ENCODE assay signal across 8 cellular contexts in genomic region chr15:44713006-44713966, GRCh38. TPM values are rescaled to one million over a fixed set of nuclear protein-coding genes. Genes with fewer than 3 reads are reported as not detected.
DNase-seq lines count a peak whose midpoint lies in the region; ATAC-seq and TF ChIP-seq lines count a peak whose summit lies in the region.

No MANE protein-coding gene starts in this region.

- no peak for ATAC-seq in activated T-cell treated with anti-CD3 and anti-CD28 coated beads, Interleukin-2, amount 50 U/mL, for 72 hours (replicated peaks in 1 of 2)
- ATAC-seq in esophagus mucosa, result no peak
- no peak for ATAC-seq in GM19452 (IDR thresholded peaks at IDR 0.05; ENCODE audit: unreplicated experiment)

- H3K9me3 Mint-ChIP-seq in activated T-cell treated with anti-CD3 and anti-CD28 coated beads, Interleukin-2, amount 50 U/mL, for 72 hours, result no peaks in the 10 kb centered on the region
- H3K9me3 Mint-ChIP-seq in brain, result no peaks in the 10 kb centered on the region

- peak in 1 of 2 experiments; percentile 23 for TF ChIP-seq CTCF in brain (conservative IDR thresholded peaks at IDR 0.05)

- H3K4me1 Mint-ChIP-seq in activated T-cell treated with anti-CD3 and anti-CD28 coated beads, Interleukin-2, amount 50 U/mL, for 72 hours (ENCODE audit: low read depth), result peaks cover 55% of the 10 kb centered on the region
- H3K4me1 Mint-ChIP-seq in brain, result peaks cover 23% of the 10 kb centered on the region

- peak overlapping the region; percentile 85 to 99 for H3K4me3 Mint-ChIP-seq in activated T-cell treated with anti-CD3 and anti-CD28 coated beads, Interleukin-2, amount 50 U/mL, for 72 hours
- peak overlapping the region; percentile 96 to 100 (median 99) for H3K4me3 Mint-ChIP-seq in brain

- H3K9me3 ChIP-seq in mononuclear cell (ENCODE audit: low read depth, low read length), result no peaks in the 10 kb centered on the region

- DNase-seq in activated T-cell treated with anti-CD3 and anti-CD28 coated beads, Interleukin-2, amount 50 U/mL, for 72 hours, result no peak
- DNase-seq in activated T-cell treated with anti-CD3 and anti-CD28 coated beads, Interleukin-2, amount 50 U/mL, for 48 hours, result no peak
- DNase-seq in NCI-H226 (peak; percentile 10), HPDE6-E6E7 (ENCODE audit: extremely low spot score) (no peak)

- H3K36me3 Mint-ChIP-seq in activated T-cell treated with anti-CD3 and anti-CD28 coated beads, Interleukin-2, amount 50 U/mL, for 72 hours (ENCODE audit: insufficient read depth in 2 of 2), result peaks cover 53 to 78% of the 10 kb centered on the region in 2 donors
- H3K36me3 Mint-ChIP-seq in brain, result peaks cover 12% of the 10 kb centered on the region

- peaks cover 64% of the 10 kb centered on the region for H3K4me1 ChIP-seq in mononuclear cell (ENCODE audit: insufficient read depth, low read length)

- H3K4me3 ChIP-seq in mononuclear cell (ENCODE audit: low read length), result peak overlapping the region; percentile 100

- H3K27me3 ChIP-seq in mononuclear cell (ENCODE audit: insufficient read depth, low read length), result no peaks in the 10 kb centered on the region

- H3K27ac Mint-ChIP-seq in activated T-cell treated with anti-CD3 and anti-CD28 coated beads, Interleukin-2, amount 50 U/mL, for 72 hours, result peak overlapping the region; percentile 100
- peak overlapping the region in 3 of 5 experiments; percentile 46 to 100 (median 99) for H3K27ac Mint-ChIP-seq in brain

- H3K27me3 Mint-ChIP-seq in activated T-cell treated with anti-CD3 and anti-CD28 coated beads, Interleukin-2, amount 50 U/mL, for 72 hours (ENCODE audit: low read depth), result no peaks in the 10 kb centered on the region
- peaks cover 12% of the 10 kb centered on the region for H3K27me3 Mint-ChIP-seq in brain

RNA-seq across cellular contexts. Expression of gene B2M, which starts 2.0 kb away (rescaled TPM):
- total RNA-seq in activated T-cell treated with anti-CD3 and anti-CD28 coated beads, Interleukin-2, amount 50 U/mL, for 72 hours, result 1,000 to 10,000 TPM; 5,611 to 6,275 TPM
- polyA plus RNA-seq in brain (ENCODE audit: insufficient read depth, low read depth, low replicate concordance), result 864 TPM
- total RNA-seq in mononuclear cell (20,832 TPM), esophagus mucosa (469 TPM)

RNA-seq across cellular contexts. Expression of gene PATL2, which starts 2.2 kb away (rescaled TPM):
- 10 to 100 TPM; 50.8 to 52.9 TPM for total RNA-seq in activated T-cell treated with anti-CD3 and anti-CD28 coated beads, Interleukin-2, amount 50 U/mL, for 72 hours
- polyA plus RNA-seq in brain (ENCODE audit: insufficient read depth, low read depth, low replicate concordance), result 0.31 TPM
- 19.2 TPM for total RNA-seq in mononuclear cell
- 1.2 TPM for total RNA-seq in esophagus mucosa

RNA-seq across cellular contexts. Expression of gene TRIM69, which starts 23.0 kb away (rescaled TPM):
- 10 to 100 TPM; 86.1 to 92.9 TPM for total RNA-seq in activated T-cell treated with anti-CD3 and anti-CD28 coated beads, Interleukin-2, amount 50 U/mL, for 72 hours
- 39.7 TPM for polyA plus RNA-seq in brain (ENCODE audit: insufficient read depth, low read depth, low replicate concordance)
- total RNA-seq in mononuclear cell (7.5 TPM), esophagus mucosa (17.9 TPM)

RNA-seq across cellular contexts. Expression of gene SPG11, which starts 49.8 kb away (rescaled TPM):
- 100 to 1,000 TPM; 127 to 134 TPM for total RNA-seq in activated T-cell treated with anti-CD3 and anti-CD28 coated beads, Interleukin-2, amount 50 U/mL, for 72 hours
- polyA plus RNA-seq in brain (ENCODE audit: insufficient read depth, low read depth, low replicate concordance), result 24.1 TPM
- total RNA-seq in mononuclear cell, result 74.4 TPM
- 57.9 TPM for total RNA-seq in esophagus mucosa

Comparison
In these comparisons a context has a peak if more than half of its experiments do, and no peak if none do; other contexts are left out.
1. RNA of gene B2M, which starts 2.0 kb away (total RNA-seq): 20,832 TPM in mononuclear cell (single experiment) and 5,611 to 6,275 TPM in activated T-cell treated with anti-CD3 and anti-CD28 coated beads, Interleukin-2, amount 50 U/mL, for 72 hours; 469 TPM in esophagus mucosa (single experiment); every median in the first group is over 10 times any median in the second.